In genomic region chr4:151895671-151896070, GRCh38 we compare ENCODE assay signal across 7 cellular contexts.
"Had no signal": no experiment of that assay in that cellular context is flagged by ENCODE, and none has a peak within 500 bp of the region (broad histone marks: within the 10 kb centered on the region; RNA-seq: fewer than 3 reads in every experiment).

No MANE protein-coding gene starts in this region.

- H3K27me3 Mint-ChIP-seq: IgD-negative memory B cell had no signal

- H3K4me1 Mint-ChIP-seq: IgD-negative memory B cell had no signal

- H3K4me3 ChIP-seq: K562 had no signal

- H3K9me3 Mint-ChIP-seq: IgD-negative memory B cell had no signal

- H3K36me3 Mint-ChIP-seq: IgD-negative memory B cell had no signal

- H3K4me3 Mint-ChIP-seq: IgD-negative memory B cell had no signal

- H3K27ac Mint-ChIP-seq: IgD-negative memory B cell had no signal

- DNase-seq: IMR-90, KBM-7, KG1 had no signal

- ATAC-seq: HepG2, K562 had no signal

- H3K27ac ChIP-seq: HL-60 had no signal
